In the genomic region with DNA sequence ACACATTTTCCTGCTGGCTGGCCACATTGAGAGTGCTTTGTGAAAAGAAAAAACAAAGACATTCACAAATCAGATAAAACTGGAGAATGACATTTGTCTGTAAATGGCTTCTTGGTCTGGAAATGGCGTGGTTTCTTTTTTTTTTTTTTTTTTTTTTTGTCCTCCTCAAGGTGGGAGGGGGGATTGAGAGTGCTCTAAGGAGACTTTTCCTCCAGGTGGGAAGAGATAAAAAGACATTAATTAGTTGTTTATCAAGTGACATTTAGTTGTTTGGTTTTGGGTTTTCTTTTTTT, we compare ENCODE assay signal across 9 cellular contexts. TPM values are rescaled to one million over a fixed set of nuclear protein-coding genes. Genes with fewer than 3 reads are reported as not detected.
DNase-seq lines count a peak whose midpoint lies in the region; ATAC-seq, FAIRE-seq and TF ChIP-seq lines count a peak whose summit lies in the region.
"Had no signal": no experiment of that assay in that cellular context is flagged by ENCODE, and none has a peak within 500 bp of the region (broad histone marks: within the 10 kb centered on the region; RNA-seq: fewer than 3 reads in every experiment).

No MANE protein-coding gene starts in this region.

- H3K27ac ChIP-seq in A549, result peak overlapping the region; percentile 93 to 99
- peak overlapping the region; percentile 94 for H3K27ac ChIP-seq in upper lobe of right lung

- DNase-seq in A549 (ENCODE audit: low read depth in 1 of 2, low spot score in 1 of 2) (peak; percentile 19 to 39), H7 (no peak), kidney epithelial cell (ENCODE audit: low read depth) (no peak), upper lobe of right lung (no peak), middle frontal gyrus (ENCODE audit: extremely low spot score, low spot score) (no peak), mucosa of descending colon (no peak), DMS53 treated with DMSO at 0.1 percent for 48 hours (lab: John Stamatoyannopoulos, UW; ENCODE audit: unreplicated experiment) (no peak)
- DNase-seq in activated naive CD4-positive, alpha-beta T cell treated with anti-CD3 and anti-CD28 coated beads, Interleukin-2, amount 50 U/mL, for 72 hours (ENCODE audit: low spot score in 2 of 2), result no peak

- no peaks in the 10 kb centered on the region for H3K9me3 Mint-ChIP-seq in activated naive CD4-positive, alpha-beta T cell treated with anti-CD3 and anti-CD28 coated beads, Interleukin-2, amount 50 U/mL, for 72 hours

- H3K36me3 ChIP-seq in H7 (replicated peaks; ENCODE audit: control insufficient read depth, insufficient read depth, low read length) (no peaks in the 10 kb centered on the region; the same call in 1 of the 2 replicates), kidney epithelial cell (ENCODE audit: control insufficient read depth, insufficient read depth, low read length) (peaks cover 1% of the 10 kb centered on the region), upper lobe of right lung (peaks cover 10% of the 10 kb centered on the region), mucosa of descending colon (ENCODE audit: low read depth) (no peaks in the 10 kb centered on the region)

- no peak for FAIRE-seq in A549 (lab: Jason Lieb, UNC)

- H3K4me1 ChIP-seq in A549 (peaks cover 37% of the 10 kb centered on the region), upper lobe of right lung (peaks cover 51% of the 10 kb centered on the region), mucosa of descending colon (ENCODE audit: low read depth) (peaks cover 21% of the 10 kb centered on the region)

- no peak for TF ChIP-seq EP300 in A549 (IDR thresholded peaks at IDR 0.05)

- intact Hi-C loops in upper lobe of right lung (cut with DNase I), result no loop called here
- intact Hi-C loops in mucosa of descending colon (cut with DNase I, micrococcal nuclease), result no loop called here

- H3K27me3 ChIP-seq in H7 (ENCODE audit: control insufficient read depth, insufficient read depth, low read length) (peaks cover 9% of the 10 kb centered on the region), kidney epithelial cell (ENCODE audit: control insufficient read depth, insufficient read depth, low read length) (no peaks in the 10 kb centered on the region), upper lobe of right lung (no peaks in the 10 kb centered on the region)

- H3K27ac Mint-ChIP-seq in activated naive CD4-positive, alpha-beta T cell treated with anti-CD3 and anti-CD28 coated beads, Interleukin-2, amount 50 U/mL, for 72 hours, result peak overlapping the region; percentile 98 to 100

- ATAC-seq in A549 (no peak), upper lobe of right lung (no peak), mucosa of descending colon (no peak)
- ATAC-seq in activated naive CD4-positive, alpha-beta T cell treated with anti-CD3 and anti-CD28 coated beads, Interleukin-2, amount 50 U/mL, for 72 hours, result no peak

- peak overlapping the region; percentile 99 for H3K4me3 ChIP-seq in A549
- H3K4me3 ChIP-seq in H7 (ENCODE audit: insufficient read depth, low read depth, low read length), result peak overlapping the region; percentile 69
- H3K4me3 ChIP-seq in kidney epithelial cell (ENCODE audit: low read depth, low read length), result peak overlapping the region; percentile 85
- peak overlapping the region; percentile 65 for H3K4me3 ChIP-seq in upper lobe of right lung
- no peak overlapping the region for H3K4me3 ChIP-seq in mucosa of descending colon

- H3K9me3 ChIP-seq in A549, result no peaks in the 10 kb centered on the region
- no peaks in the 10 kb centered on the region for H3K9me3 ChIP-seq in upper lobe of right lung
- no peaks in the 10 kb centered on the region for H3K9me3 ChIP-seq in mucosa of descending colon

- TF ChIP-seq CTCF in A549 (IDR thresholded peaks at IDR 0.05), result no peak
- no peak for TF ChIP-seq CTCF in kidney epithelial cell (IDR thresholded peaks at IDR 0.05; ENCODE audit: insufficient read depth, low read length, poor library complexity, severe bottlenecking)
- TF ChIP-seq CTCF in upper lobe of right lung (IDR thresholded peaks at IDR 0.05), result no peak
- TF ChIP-seq CTCF in mucosa of descending colon (IDR thresholded peaks at IDR 0.05), result no peak

- POLR2A ChIA-PET in A549 (lab: Yijun Ruan, JAX), result interaction anchor here (0.7 kb wide), 1 partner anchor 245 kb away, joined by 5 read pairs; no protein-coding TSS in a partner anchor

- no peak for TF ChIP-seq RAD21 in A549 (conservative IDR thresholded peaks at IDR 0.05 in 1 of 2, IDR thresholded peaks at IDR 0.05 in 1 of 2)

- TF ChIP-seq POLR2A in A549 (IDR thresholded peaks at IDR 0.05; ENCODE audit: low read length), result no peak

- peak overlapping the region; percentile 77 for H3K4me2 ChIP-seq in A549

- peaks cover 14 to 49% of the 10 kb centered on the region in 2 donors for H3K36me3 Mint-ChIP-seq in activated naive CD4-positive, alpha-beta T cell treated with anti-CD3 and anti-CD28 coated beads, Interleukin-2, amount 50 U/mL, for 72 hours

- CTCF ChIA-PET in A549 (lab: Yijun Ruan, JAX), result no interaction called here

- WGBS in A549 (ENCODE audit: missing lambda C conversion rate), result 0% methylated on average over 1 of the region's 1 CpG

TF ChIP-seq in A549, 52 proteins besides CTCF, POLR2A, EP300 and RAD21:
- TF ChIP-seq JUNB (IDR thresholded peaks at IDR 0.05) (no peak), NR3C1 (IDR thresholded peaks at IDR 0.05) (no peak), CEBPB (IDR thresholded peaks at IDR 0.05) (no peak), ZNF302 (CRISPR knock-in tag; IDR thresholded peaks at IDR 0.05) (no peak), POLR2AphosphoS2 (conservative IDR thresholded peaks at IDR 0.05; ENCODE audit: low read length) (no peak), MAZ (IDR thresholded peaks at IDR 0.05; ENCODE audit: borderline replicate concordance, low read depth, low read length) (no peak), TP53 (CRISPR knock-in tag; IDR thresholded peaks at IDR 0.05) (no peak), FOSL2 (IDR thresholded peaks at IDR 0.05) (no peak), FOSL2 (CRISPR knock-in tag; IDR thresholded peaks at IDR 0.05) (no peak), GATA3 (IDR thresholded peaks at IDR 0.05; ENCODE audit: borderline replicate concordance) (no peak)
- TF ChIP-seq, protein P1, sequence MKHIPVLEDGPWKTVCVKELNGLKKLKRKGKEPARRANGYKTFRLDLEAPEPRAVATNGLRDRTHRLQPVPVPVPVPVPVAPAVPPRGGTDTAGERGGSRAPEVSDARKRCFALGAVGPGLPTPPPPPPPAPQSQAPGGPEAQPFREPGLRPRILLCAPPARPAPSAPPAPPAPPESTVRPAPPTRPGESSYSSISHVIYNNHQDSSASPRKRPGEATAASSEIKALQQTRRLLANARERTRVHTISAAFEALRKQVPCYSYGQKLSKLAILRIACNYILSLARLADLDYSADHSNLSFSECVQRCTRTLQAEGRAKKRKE (CRISPR knock-in tag; IDR thresholded peaks at IDR 0.05; ENCODE audit: low read depth), result no peak
TF ChIP-seq in A549: peak in this region for 0.

RNA-seq across cellular contexts. Expression of a gene that starts 40.4 kb away (rescaled TPM):
- 534 and 738 TPM in 2 replicates for polyA plus RNA-seq in A549 (2011; rRNA removed)
- 1,323 and 1,403 TPM in 2 replicates for polyA plus RNA-seq in A549 (2012; cell fraction: cytosol; rRNA removed)
- polyA plus RNA-seq in A549 (2012; cell fraction: nucleus; rRNA removed), result 944 and 1,281 TPM in 2 replicates
- 507 to 621 TPM (median 600 TPM) in 3 replicates for polyA plus RNA-seq in A549 (2017; fragmentation: RNase III; extraction: RNeasy Plus Mini Kit Qiagen cat#74134 plus additional on column Dnase treatment)
- polyA minus RNA-seq in A549 (2011; rRNA and poly(A)+ RNA removed), result 1,221 and 1,341 TPM in 2 replicates
- 683 and 685 TPM in 2 replicates for total RNA-seq in H7 (2014; rRNA removed; shearing (Covaris generic))
- 100 to 1,000 TPM; 624 to 863 TPM for total RNA-seq in activated naive CD4-positive, alpha-beta T cell treated with anti-CD3 and anti-CD28 coated beads, Interleukin-2, amount 50 U/mL, for 72 hours
- 851 and 877 TPM in 2 replicates for total RNA-seq in kidney epithelial cell
- 746 TPM for total RNA-seq in upper lobe of right lung
- 100 to 1,000 TPM; 583 to 659 (median 632) TPM for total RNA-seq in mucosa of descending colon

RNA-seq across cellular contexts. Expression of a gene that starts 42.2 kb away (rescaled TPM):
- polyA plus RNA-seq in A549 (2011; rRNA removed) (not detected in 2 replicates), A549 (2017; fragmentation: RNase III; extraction: RNeasy Plus Mini Kit Qiagen cat#74134 plus additional on column Dnase treatment) (not detected in 3 replicates)
- polyA plus RNA-seq in A549 (2012; cell fraction: cytosol; rRNA removed), result not detected in 2 replicates
- not detected in 2 replicates for polyA plus RNA-seq in A549 (2012; cell fraction: nucleus; rRNA removed)
- not detected in 2 replicates for polyA minus RNA-seq in A549 (2011; rRNA and poly(A)+ RNA removed)
- total RNA-seq in H7 (2014; rRNA removed; shearing (Covaris generic)), result 0.24 and 0.26 TPM in 2 replicates
- 1 to 10 TPM; 3.0 to 3.4 TPM for total RNA-seq in activated naive CD4-positive, alpha-beta T cell treated with anti-CD3 and anti-CD28 coated beads, Interleukin-2, amount 50 U/mL, for 72 hours
- total RNA-seq in kidney epithelial cell (0.07 and 1.3 TPM in 2 replicates), upper lobe of right lung (1.1 TPM), mucosa of descending colon (1 to 10 TPM in 2 of 3 donors, under 1 TPM in 1; 0.54 to 1.4 (median 1.0) TPM)
- total RNA-seq: myocyte had no signal

Comparison
In these comparisons a context has a peak if more than half of its experiments do, and no peak if none do; other contexts are left out.
1. DNase-seq: peak in A549 (2 of 2); none in H7 (single experiment), activated naive CD4-positive, alpha-beta T cell treated with anti-CD3 and anti-CD28 coated beads, Interleukin-2, amount 50 U/mL, for 72 hours (0 of 2), kidney epithelial cell (single experiment), upper lobe of right lung (single experiment), middle frontal gyrus (single experiment), mucosa of descending colon (0 of 3) and DMS53 treated with DMSO at 0.1 percent for 48 hours (single experiment).